17 cellular contexts compared by ENCODE assay signal in the genomic region with DNA sequence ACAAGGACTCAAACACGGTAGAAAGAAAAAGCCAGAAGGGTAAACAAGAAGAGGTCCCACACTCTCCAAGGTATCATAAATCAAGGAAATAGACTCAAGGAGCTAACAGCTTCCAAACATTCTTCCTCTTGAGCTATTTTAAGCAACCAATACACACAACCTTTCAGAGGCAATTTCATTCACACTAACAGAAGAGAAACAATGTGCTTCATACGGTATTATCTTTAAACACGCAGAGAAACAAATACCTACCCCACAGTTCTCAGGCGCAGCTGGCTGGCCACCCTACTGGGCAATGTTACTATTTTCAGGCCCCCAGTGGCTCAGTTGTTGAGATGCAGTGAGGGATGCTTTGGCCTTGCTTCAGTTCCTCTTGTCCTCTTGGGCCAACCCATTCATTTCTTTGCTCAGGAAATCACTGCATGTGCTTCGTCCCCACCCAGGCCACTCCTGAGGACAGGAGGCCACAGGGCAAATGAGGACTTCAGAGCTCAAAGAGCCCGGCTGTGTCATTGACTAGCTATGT. TPM values are rescaled to one million over a fixed set of nuclear protein-coding genes. Genes with fewer than 3 reads are reported as not detected.
A peak's percentile ranks its signal among the peaks of the same experiment; 100 is the strongest.
DNase-seq lines count a peak whose midpoint lies in the region; ATAC-seq, FAIRE-seq and TF ChIP-seq lines count a peak whose summit lies in the region.
"Had no signal": no experiment of that assay in that cellular context is flagged by ENCODE, and none has a peak within 500 bp of the region (broad histone marks: within the 10 kb centered on the region; RNA-seq: fewer than 3 reads in every experiment).

No MANE protein-coding gene starts in this region.

- no peak for TF ChIP-seq EP300 in H1 (IDR thresholded peaks at IDR 0.05; ENCODE audit: borderline replicate concordance in 1 of 2, low read depth in 2 of 2, low read length in 2 of 2)

- no peak overlapping the region for H4K8ac ChIP-seq in H1 (ENCODE audit: extremely low read depth, insufficient read depth, low read length)

- H2BK5ac ChIP-seq in H1 (ENCODE audit: low read depth, low read length) = no peak overlapping the region

- no peak overlapping the region for H2AK5ac ChIP-seq in H1 (ENCODE audit: low read depth, low read length)

- peaks cover 0 to 24% of the 10 kb centered on the region in 2 experiments; a peak in 2 of 4 replicates for H3K79me2 ChIP-seq in H1 (ENCODE audit: control insufficient read depth in 1 of 2, insufficient read depth in 2 of 2, low read length in 2 of 2)

- no peak overlapping the region for H2AFZ ChIP-seq in H1 (ENCODE audit: low read length)

- no peak overlapping the region for H2BK15ac ChIP-seq in H1 (ENCODE audit: low read length)

- peaks cover 3% of the 10 kb centered on the region; the same call in 1 of the 2 replicates for H3K79me1 ChIP-seq in H1 (ENCODE audit: low read depth, low read length)

- peaks cover 0 to 5% (median 2%) of the 10 kb centered on the region in 4 experiments; a peak in 2 of 7 replicates for H3K4me1 ChIP-seq in H1 (replicated peaks in 1 of 4; ENCODE audit: control insufficient read depth in 3 of 4, insufficient read depth in 4 of 4, low read length in 3 of 4)
- peaks cover 15% of the 10 kb centered on the region for H3K4me1 ChIP-seq in mucosa of descending colon (ENCODE audit: low read depth)
- peaks cover 29% of the 10 kb centered on the region for H3K4me1 ChIP-seq in vagina
- peaks cover 24% of the 10 kb centered on the region for H3K4me1 ChIP-seq in body of pancreas
- H3K4me1 ChIP-seq: HAP-1 had no signal

- no peak overlapping the region for H3K18ac ChIP-seq in H1 (ENCODE audit: extremely low read depth, low read length)

- no peaks in the 10 kb centered on the region for H3K23me2 ChIP-seq in H1 (ENCODE audit: low read depth, low read length)

- H3K23ac ChIP-seq in H1 (ENCODE audit: insufficient read length) = no peak overlapping the region

- H3K27ac ChIP-seq in H1 (ENCODE audit: low read depth, low read length) (no peak overlapping the region), vagina (peak overlapping the region; percentile 25), body of pancreas (no peak overlapping the region)
- H3K27ac ChIP-seq: right lobe of liver, SJCRH30, thyroid gland had no signal

- 76% methylated on average over 6 of the region's 6 CpGs; no CpG with 5 or more reads in 1 of the 2 experiments for WGBS in H1 (ENCODE audit: extremely low coverage in 1 of 2, insufficient coverage in 1 of 2, insufficient read length in 1 of 2, insufficient replicate concordance in 2 of 2, low coverage in 1 of 2, low lambda C conversion rate in 2 of 2, missing lambda C conversion rate in 1 of 2), 2 experiments
- 70 to 81% methylated on average over 6 of the region's 6 CpGs for WGBS in body of pancreas, 2 donors

- POLR2A ChIA-PET in H1 (lab: Charles Lee; ENCODE audit: partially characterized antibody) = interaction anchor here (0.6 to 1.6 kb wide), 3 partner anchors 12 to 84 kb away, joined by 3 to 4 read pairs (median 3); a partner anchor contains a TSS

- CTCF ChIA-PET in H1 (lab: Charles Lee; ENCODE audit: partially characterized antibody) = interaction anchor here (0.6 to 4.6 kb wide), 12 partner anchors 8 to 215 kb away, joined by 3 to 21 read pairs (median 3); no protein-coding TSS in a partner anchor

- H3K9me3 ChIP-seq in H1 (ENCODE audit: insufficient read depth in 2 of 2, low read depth in 1 of 2, low read length in 1 of 2) = no peaks in the 10 kb centered on the region
- H3K9me3 ChIP-seq in mucosa of descending colon = no peaks in the 10 kb centered on the region
- no peaks in the 10 kb centered on the region for H3K9me3 ChIP-seq in vagina
- no peaks in the 10 kb centered on the region for H3K9me3 ChIP-seq in body of pancreas
- H3K9me3 ChIP-seq: HAP-1, right lobe of liver, SJCRH30, thyroid gland had no signal

- no peak overlapping the region for H2BK20ac ChIP-seq in H1 (ENCODE audit: low read length)

- no peak overlapping the region for H4K5ac ChIP-seq in H1 (ENCODE audit: insufficient read length, low read depth, low read length)

- TF ChIP-seq RAD21 in H1 (IDR thresholded peaks at IDR 0.05 in 1 of 2, conservative IDR thresholded peaks at IDR 0.05 in 1 of 2; ENCODE audit: low read depth in 2 of 2, low read length in 2 of 2) = no peak

- TF ChIP-seq POLR2A in H1 (IDR thresholded peaks at IDR 0.05; ENCODE audit: control extremely low read depth in 1 of 2, low read depth in 2 of 2, low read length in 2 of 2) (no peak), vagina (IDR thresholded peaks at IDR 0.05) (no peak), body of pancreas (IDR thresholded peaks at IDR 0.05) (no peak)

- no peak overlapping the region for H3K14ac ChIP-seq in H1 (ENCODE audit: insufficient read length)

- H4K91ac ChIP-seq in H1 (replicated peaks; ENCODE audit: insufficient read length, low read length) = no peak overlapping the region

- no peaks in the 10 kb centered on the region for H3K36me3 ChIP-seq in H1 (ENCODE audit: control insufficient read depth in 2 of 4, insufficient read depth in 4 of 4, low read length in 3 of 4)
- H3K36me3 ChIP-seq in mucosa of descending colon (ENCODE audit: low read depth) = no peaks in the 10 kb centered on the region
- H3K36me3 ChIP-seq in vagina = no peaks in the 10 kb centered on the region
- no peaks in the 10 kb centered on the region for H3K36me3 ChIP-seq in body of pancreas (replicated peaks in 1 of 2; ENCODE audit: insufficient read depth in 1 of 2, low read depth in 2 of 2)
- H3K36me3 ChIP-seq: HAP-1, right lobe of liver, SJCRH30, thyroid gland had no signal

- intact Hi-C loops in Right ventricle myocardium inferior (cut with DNase I) (no loop called here), left cardiac atrium (cut with DNase I) (no loop called here), mucosa of descending colon (cut with DNase I, micrococcal nuclease) (no loop called here), vagina (cut with DNase I) (no loop called here), body of pancreas (cut with DNase I) (no loop called here)

- H2BK12ac ChIP-seq in H1 (ENCODE audit: low read depth, low read length) = no peak overlapping the region

- 0 out of 4 replicates have a peak, but pooled peaks of 1 of the 3 experiments have one; percentile 12 for TF ChIP-seq CTCF in H1 (IDR thresholded peaks at IDR 0.05; ENCODE audit: control extremely low read depth in 1 of 3, insufficient read depth in 1 of 3, low read depth in 1 of 3, low read length in 3 of 3)
- TF ChIP-seq CTCF in mucosa of descending colon (IDR thresholded peaks at IDR 0.05) = no peak
- no peak for TF ChIP-seq CTCF in vagina (IDR thresholded peaks at IDR 0.05)
- TF ChIP-seq CTCF in body of pancreas (IDR thresholded peaks at IDR 0.05) = no peak

- no peak overlapping the region for H3K56ac ChIP-seq in H1 (replicated peaks; ENCODE audit: insufficient read length, low read depth, low read length)

- no peak overlapping the region for H3K4ac ChIP-seq in H1 (replicated peaks; ENCODE audit: insufficient read length, low read depth, low read length)

- no peak for FAIRE-seq in H1 (lab: Jason Lieb, UNC)
- FAIRE-seq in GM19239 (lab: Jason Lieb, UNC) = no peak
- FAIRE-seq: A204.1 had no signal

- no peak overlapping the region for H2BK120ac ChIP-seq in H1 (replicated peaks; ENCODE audit: low read depth, low read length)

- H3K4me3 ChIP-seq in H1 (ENCODE audit: extremely low read depth in 1 of 4, insufficient read depth in 2 of 4, low read depth in 3 of 4, low read length in 4 of 4) = no peak overlapping the region
- H3K4me3 ChIP-seq in mucosa of descending colon = no peak overlapping the region
- no peak overlapping the region for H3K4me3 ChIP-seq in vagina
- no peak overlapping the region for H3K4me3 ChIP-seq in body of pancreas
- H3K4me3 ChIP-seq: HAP-1, right lobe of liver, SJCRH30, thyroid gland had no signal

- peak; percentile 63 for ATAC-seq in Right ventricle myocardium inferior
- no peak for ATAC-seq in left cardiac atrium
- peak; percentile 88 for ATAC-seq in mucosa of descending colon
- no peak for ATAC-seq in body of pancreas

- no peak overlapping the region for H3K4me2 ChIP-seq in H1 (ENCODE audit: insufficient read depth in 1 of 2, low read depth in 2 of 2, low read length in 2 of 2)

- no peaks in the 10 kb centered on the region for H4K20me1 ChIP-seq in H1 (replicated peaks in 1 of 2; ENCODE audit: control insufficient read depth in 1 of 2, insufficient read depth in 2 of 2, low read length in 2 of 2)

- no peak overlapping the region for H3K9ac ChIP-seq in H1 (replicated peaks in 1 of 4; ENCODE audit: extremely low read depth in 1 of 4, low read depth in 3 of 4, low read length in 3 of 4)

- no peaks in the 10 kb centered on the region for H3K27me3 ChIP-seq in H1 (replicated peaks in 1 of 4; ENCODE audit: control insufficient read depth in 3 of 4, extremely low read depth in 1 of 4, insufficient read depth in 3 of 4, low read length in 3 of 4)
- H3K27me3 ChIP-seq in vagina = no peaks in the 10 kb centered on the region
- H3K27me3 ChIP-seq in body of pancreas = no peaks in the 10 kb centered on the region
- H3K27me3 ChIP-seq: right lobe of liver, SJCRH30, thyroid gland had no signal

- DNase-seq in Right ventricle myocardium inferior (ENCODE audit: missing footprints) = no peak
- DNase-seq in left cardiac atrium = no peak
- no peak for DNase-seq in H1 (ENCODE audit: low read depth in 1 of 2, low spot score in 2 of 2)
- DNase-seq in mucosa of descending colon = peak in 2 of 3 donors; percentile 51 to 71
- no peak for DNase-seq in vagina (ENCODE audit: extremely low spot score in 2 of 2)
- no peak for DNase-seq in activated CD4-positive, alpha-beta T cell treated with anti-CD3 and anti-CD28 coated beads, Interleukin-2, amount 50 U/mL, for 4 hours
- DNase-seq in body of pancreas = no peak
- DNase-seq in GM19239 (ENCODE audit: insufficient read length, low spot score) = no peak
- DNase-seq: activated B cell treated with CpG ODN at 0.5 μM for 24 hours; activated T-cell treated with anti-CD3 and anti-CD28 coated beads, Interleukin-2, amount 50 U/mL, for 1 hour; NCI-H1048; NCI-H748 treated with DMSO at 0.1 percent for 48 hours; right lobe of liver; SJCRH30; thyroid gland had no signal

TF ChIP-seq in H1, 55 proteins besides CTCF, POLR2A, EP300 and RAD21 (continues in another document):
- no peak for TF ChIP-seq FOSL1 (IDR thresholded peaks at IDR 0.05; ENCODE audit: insufficient read depth, low read depth, low read length)
- 0 out of 2 replicates have a peak, but pooled peaks have one; percentile 32 for TF ChIP-seq TCF12 (IDR thresholded peaks at IDR 0.05; ENCODE audit: low read depth, low read length)

RNA-seq across cellular contexts. Expression of a gene that starts 15.7 kb away (rescaled TPM):
- 14.3 TPM for total RNA-seq in Right ventricle myocardium inferior
- total RNA-seq in left cardiac atrium = 10 to 100 TPM; 12.5 to 19.3 TPM
- total RNA-seq in H1 (2021; fragmentation: NEBNext Ultra II Directional; extraction: Animal tissue kit (Norgen Biotek cat#: 25700)) = 10.2 and 10.6 TPM in 2 replicates
- polyA plus RNA-seq in H1 (2011; rRNA removed) = 7.7 and 10.7 TPM in 2 replicates
- polyA plus RNA-seq in H1 (2011; cell fraction: cytosol; rRNA removed) = 7.1 TPM
- 14.6 TPM for polyA plus RNA-seq in H1 (2011; cell fraction: nucleus; rRNA removed)
- 7.5 to 10.1 TPM (median 8.7 TPM) in 4 replicates for polyA plus RNA-seq in H1 (2012, experiment 1 of 2)
- 9.5 TPM for polyA plus RNA-seq in H1 (2012, experiment 2 of 2)
- 3.7 TPM for polyA plus RNA-seq in H1 (2013, experiment 1 of 2)
- polyA plus RNA-seq in H1 (2013, experiment 2 of 2) = 4.0 TPM
- 4.5 TPM in 2 replicates for polyA minus RNA-seq in H1 (2011; rRNA and poly(A)+ RNA removed)
- 5.1 TPM for polyA minus RNA-seq in H1 (2011; cell fraction: cytosol; rRNA and poly(A)+ RNA removed)
- 10.8 TPM for polyA minus RNA-seq in H1 (2011; cell fraction: nucleus; rRNA and poly(A)+ RNA removed)
- total RNA-seq in mucosa of descending colon = 10 to 100 TPM; 12.8 to 16.8 (median 14.3) TPM
- 10.8 TPM for total RNA-seq in vagina
- 1 to 10 TPM; 2.1 to 4.3 TPM for total RNA-seq in body of pancreas

Comparison
In these comparisons a context has a peak if more than half of its experiments do, and no peak if none do; other contexts are left out.
1. ATAC-seq: peak in Right ventricle myocardium inferior (single experiment) and mucosa of descending colon (single experiment); none in left cardiac atrium (0 of 2) and body of pancreas (single experiment).
2. DNase-seq: peak in mucosa of descending colon (2 of 3); none in Right ventricle myocardium inferior (single experiment), left cardiac atrium (single experiment), H1 (0 of 2), vagina (0 of 2), activated CD4-positive, alpha-beta T cell treated with anti-CD3 and anti-CD28 coated beads, Interleukin-2, amount 50 U/mL, for 4 hours (0 of 2), body of pancreas (0 of 4) and GM19239 (single experiment).